In the genomic region with DNA sequence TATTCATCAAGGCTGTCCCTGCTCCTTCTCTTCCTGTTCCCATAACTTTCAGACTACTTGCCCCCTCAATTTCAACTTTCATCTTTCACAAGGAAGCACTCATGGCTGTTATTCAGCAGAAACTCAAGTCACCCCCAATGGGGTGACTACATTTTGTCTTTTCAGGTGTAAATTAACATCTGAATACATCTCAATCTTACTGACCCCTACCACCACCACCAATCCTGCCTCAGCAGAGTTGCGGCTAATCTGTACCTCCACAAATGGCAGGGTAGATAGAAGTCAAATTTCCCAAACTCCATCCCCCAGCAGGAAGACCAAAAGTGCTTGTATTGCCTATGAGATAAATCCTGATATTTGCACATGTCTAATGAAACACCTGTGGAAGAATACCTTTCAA, we compare ENCODE assay signal across 19 cellular contexts. TPM values are rescaled to one million over a fixed set of nuclear protein-coding genes. Genes with fewer than 3 reads are reported as not detected.
DNase-seq lines count a peak whose midpoint lies in the region; ATAC-seq and TF ChIP-seq lines count a peak whose summit lies in the region.
"Had no signal": no experiment of that assay in that cellular context is flagged by ENCODE, and none has a peak within 500 bp of the region (broad histone marks: within the 10 kb centered on the region; RNA-seq: fewer than 3 reads in every experiment).

No MANE protein-coding gene starts in this region.

- DNase-seq in activated CD4-positive, alpha-beta T cell treated with anti-CD3 and anti-CD28 coated beads, Interleukin-2, amount 10 ng/mL, durations not matched to agents 24 days and 14 days, result peak; percentile 4
- DNase-seq in activated CD4-positive, alpha-beta T cell treated with anti-CD3 and anti-CD28 coated beads, Interleukin-2, amount 50 U/mL, for 1 hour, result no peak
- DNase-seq in dorsolateral prefrontal cortex (no peak), iPS-NIHi11 (ENCODE audit: low spot score) (peak; percentile 46), OCI-M1 (lab: John Stamatoyannopoulos, UW) (no peak)
- no peak for DNase-seq in stimulated activated CD4-positive, alpha-beta T cell treated with anti-CD3 and anti-CD28 coated beads, Interleukin-15, amount 100 ng/mL, for 24 hours
- DNase-seq: DMS79; KG1; NCI-H187; NCI-H2107; NCI-H510A; NCI-H748 treated with DMSO at 0.1 percent for 48 hours; NK-92 treated with Interleukin-12 subunit alpha and Interleukin-12 subunit beta, amount 100 ng/mL, for 24 hours; SHP77 treated with DMSO at 0.1 percent for 48 hours had no signal

- H3K27me3 Mint-ChIP-seq in activated CD4-positive, alpha-beta T cell treated with anti-CD3 and anti-CD28 coated beads, Interleukin-2, amount 10 ng/mL, durations not matched to agents 24 days and 14 days, result peaks cover 50% of the 10 kb centered on the region

- H3K4me3 ChIP-seq in dorsolateral prefrontal cortex, result peak overlapping the region in 4 of 59 donors; percentile 6 to 86 (median 81)

- peaks cover 6% of the 10 kb centered on the region for H3K36me3 Mint-ChIP-seq in activated CD4-positive, alpha-beta T cell treated with anti-CD3 and anti-CD28 coated beads, Interleukin-2, amount 10 ng/mL, durations not matched to agents 24 days and 14 days (ENCODE audit: low read depth)

- no peak for TF ChIP-seq CTCF in dorsolateral prefrontal cortex (IDR thresholded peaks at IDR 0.05 in 54 of 56, conservative IDR thresholded peaks at IDR 0.05 in 2 of 56; ENCODE audit: low read depth in 1 of 56, partially characterized antibody in 56 of 56)

- peaks cover 10% of the 10 kb centered on the region for H3K9me3 Mint-ChIP-seq in activated CD4-positive, alpha-beta T cell treated with anti-CD3 and anti-CD28 coated beads, Interleukin-2, amount 10 ng/mL, durations not matched to agents 24 days and 14 days

- H3K27ac ChIP-seq in dorsolateral prefrontal cortex, result peak overlapping the region in 38 of 59 donors; percentile 4 to 100 (median 93)
- H3K27ac ChIP-seq: 22Rv1 had no signal

- ATAC-seq in HG03521 (IDR thresholded peaks at IDR 0.05; ENCODE audit: unreplicated experiment) (no peak), GM21423 (IDR thresholded peaks at IDR 0.05; ENCODE audit: unreplicated experiment) (no peak)
- ATAC-seq: SK-N-SH treated with all-trans-retinoic acid at 6 μM for 48 hours had no signal

- no peaks in the 10 kb centered on the region for H3K4me1 Mint-ChIP-seq in activated CD4-positive, alpha-beta T cell treated with anti-CD3 and anti-CD28 coated beads, Interleukin-2, amount 10 ng/mL, durations not matched to agents 24 days and 14 days

- H3K4me3 Mint-ChIP-seq in activated CD4-positive, alpha-beta T cell treated with anti-CD3 and anti-CD28 coated beads, Interleukin-2, amount 10 ng/mL, durations not matched to agents 24 days and 14 days, result no peak overlapping the region

- intact Hi-C loops in activated CD4-positive, alpha-beta T cell treated with anti-CD3 and anti-CD28 coated beads, Interleukin-2, amount 10 ng/mL, durations not matched to agents 24 days and 14 days (cut with micrococcal nuclease), result no loop called here
- intact Hi-C loops in dorsolateral prefrontal cortex (cut with DNase I), result no loop called here

- H3K27ac Mint-ChIP-seq in activated CD4-positive, alpha-beta T cell treated with anti-CD3 and anti-CD28 coated beads, Interleukin-2, amount 10 ng/mL, durations not matched to agents 24 days and 14 days, result no peak overlapping the region
- H3K27ac Mint-ChIP-seq: CD14-positive monocyte had no signal

- peaks cover 0 to 50% (median 24%) of the 10 kb centered on the region in 45 donors for H3K27me3 ChIP-seq in dorsolateral prefrontal cortex

RNA-seq across cellular contexts. Expression of a gene that starts 19.2 kb away (rescaled TPM):
- total RNA-seq in activated CD4-positive, alpha-beta T cell treated with anti-CD3 and anti-CD28 coated beads, Interleukin-2, amount 10 ng/mL, durations not matched to agents 24 days and 14 days, result not detected in 2 replicates
- 100 to 1,000 TPM in 10 of 120 experiments, 10 to 100 TPM in 110; 34.2 to 159 (median 72.8) TPM for total RNA-seq in dorsolateral prefrontal cortex

Comparison
In these comparisons a context has a peak if more than half of its experiments do, and no peak if none do; other contexts are left out.
1. DNase-seq: peak in activated CD4-positive, alpha-beta T cell treated with anti-CD3 and anti-CD28 coated beads, Interleukin-2, amount 10 ng/mL, durations not matched to agents 24 days and 14 days (single experiment) and iPS-NIHi11 (single experiment); none in activated CD4-positive, alpha-beta T cell treated with anti-CD3 and anti-CD28 coated beads, Interleukin-2, amount 50 U/mL, for 1 hour (single experiment), dorsolateral prefrontal cortex (0 of 10), OCI-M1 (single experiment) and stimulated activated CD4-positive, alpha-beta T cell treated with anti-CD3 and anti-CD28 coated beads, Interleukin-15, amount 100 ng/mL, for 24 hours (single experiment).
2. RNA of a gene that starts 19.2 kb away (total RNA-seq): 34.2 to 159 TPM in dorsolateral prefrontal cortex; not detected in activated CD4-positive, alpha-beta T cell treated with anti-CD3 and anti-CD28 coated beads, Interleukin-2, amount 10 ng/mL, durations not matched to agents 24 days and 14 days; every median in the first group is over 10 times any median in the second.